In genomic region chr15:60844431-60845174, GRCh38 we compare ENCODE assay signal across 11 cellular contexts.
DNase-seq lines count a peak whose midpoint lies in the region; ATAC-seq and TF ChIP-seq lines count a peak whose summit lies in the region.
"Had no signal": no experiment of that assay in that cellular context is flagged by ENCODE, and none has a peak within 500 bp of the region (broad histone marks: within the 10 kb centered on the region; RNA-seq: fewer than 3 reads in every experiment).

No MANE protein-coding gene starts in this region.

- intact Hi-C loops in head of caudate nucleus (cut with DNase I), result no loop called here

- peak; percentile 44 for DNase-seq in GM12865 (ENCODE audit: low read depth)
- peak; percentile 35 to 45 for DNase-seq in activated CD4-positive, alpha-beta T cell treated with anti-CD3 and anti-CD28 coated beads, Interleukin-2, amount 50 U/mL, for 4 hours
- DNase-seq in activated naive CD4-positive, alpha-beta T cell treated with Interleukin-2 at 50 U/mL for 16 hours, result peak; percentile 61
- peak; percentile 46 to 59 for DNase-seq in stimulated activated CD4-positive, alpha-beta T cell treated with anti-CD3 and anti-CD28 coated beads, Interleukin-2, amount 100 ng/mL, for 24 hours
- no peak for DNase-seq in NCI-H2081 (lab: John Stamatoyannopoulos, UW)
- DNase-seq in SKM-1 treated with dmso at 0.1 percent for 144 hours (lab: John Stamatoyannopoulos, UW; ENCODE audit: unreplicated experiment), result no peak
- no peak for DNase-seq in head of caudate nucleus
- DNase-seq: body of pancreas, NCI-H1436 treated with DMSO at 0.1 percent for 48 hours, right lobe of liver had no signal

- TF ChIP-seq CTCF in GM12865 (IDR thresholded peaks at IDR 0.05; ENCODE audit: insufficient read depth, low read depth, low read length, missing control alignments), result no peak

- no peak for ATAC-seq in HG03521 (IDR thresholded peaks at IDR 0.05; ENCODE audit: unreplicated experiment)
- ATAC-seq: body of pancreas had no signal

- H3K4me3 ChIP-seq in GM12865 (ENCODE audit: low read depth, low read length), result no peak overlapping the region
- H3K4me3 ChIP-seq: body of pancreas, right lobe of liver had no signal

Comparison
In these comparisons a context has a peak if more than half of its experiments do, and no peak if none do; other contexts are left out.
1. DNase-seq: peak in GM12865 (single experiment), activated CD4-positive, alpha-beta T cell treated with anti-CD3 and anti-CD28 coated beads, Interleukin-2, amount 50 U/mL, for 4 hours (2 of 2), activated naive CD4-positive, alpha-beta T cell treated with Interleukin-2 at 50 U/mL for 16 hours (single experiment) and stimulated activated CD4-positive, alpha-beta T cell treated with anti-CD3 and anti-CD28 coated beads, Interleukin-2, amount 100 ng/mL, for 24 hours (2 of 2); none in NCI-H2081 (0 of 2), SKM-1 treated with dmso at 0.1 percent for 144 hours (single experiment) and head of caudate nucleus (0 of 42).